Comparison of ENCODE assay signal across 36 cellular contexts in the genomic region with DNA sequence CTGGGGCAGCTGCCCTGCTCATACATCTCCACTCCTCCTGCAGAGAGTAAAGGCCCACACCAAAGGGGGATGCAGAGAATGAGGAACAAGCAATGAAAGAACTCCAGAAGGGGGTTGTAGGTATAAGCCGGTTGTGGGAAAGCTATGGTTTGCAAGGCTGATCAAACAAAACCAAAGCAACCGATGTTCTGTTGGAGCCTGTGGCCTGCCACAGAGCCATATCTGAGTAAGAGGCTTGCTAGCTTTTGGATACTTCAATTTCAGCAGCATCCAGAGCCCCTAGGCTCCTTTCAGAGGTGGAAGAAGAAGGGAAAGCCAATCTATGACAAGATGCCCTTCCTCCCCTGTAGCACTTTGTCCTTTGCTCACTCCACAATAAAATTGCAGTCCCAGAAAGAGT.
"Had no signal": no experiment of that assay in that cellular context is flagged by ENCODE, and none has a peak within 500 bp of the region (broad histone marks: within the 10 kb centered on the region; RNA-seq: fewer than 3 reads in every experiment).

No MANE protein-coding gene starts in this region.

- H3K9me3 ChIP-seq: MG63 had no signal

- DNase-seq: Karpas-422, Kasumi-1, MG63, MM.1S, MV-4-11, NCI-H1048, NCI-H1092, NCI-H1092 treated with DMSO at 0.1 percent for 48 hours, NCI-H1105, NCI-H1105 treated with DMSO at 0.1 percent for 48 hours, NCI-H1417, NCI-H1417 treated with DMSO at 0.1 percent for 48 hours, NCI-H1436, NCI-H1436 treated with DMSO at 0.1 percent for 48 hours, NCI-H146, NCI-H1694, NCI-H1694 treated with DMSO at 0.1 percent for 48 hours, NCI-H187, NCI-H187 treated with DMSO at 0.1 percent for 48 hours, NCI-H1930, NCI-H2029, NCI-H2029 treated with DMSO at 0.1 percent for 48 hours, NCI-H2081, NCI-H2081 treated with DMSO at 0.1 percent for 48 hours, NCI-H2107, NCI-H2171, NCI-H2171 treated with DMSO at 0.1 percent for 48 hours, NCI-H2227 treated with DMSO at 0.1 percent for 48 hours, NCI-H226, NCI-H345, NCI-H446, NCI-H446 treated with DMSO at 0.1 percent for 48 hours, NCI-H510A, NCI-H510A treated with DMSO at 0.1 percent for 48 hours, NCI-H524, NCI-H524 treated with DMSO at 0.1 percent for 48 hours had no signal

- H3K36me3 ChIP-seq: MG63 had no signal

- H3K4me3 ChIP-seq: MG63 had no signal
